In genomic region chr20:63241272-63241671, GRCh38 we compare ENCODE assay signal across 1 cellular context.
TF ChIP-seq lines count a peak whose summit lies in the region.

No MANE protein-coding gene starts in this region.

TF ChIP-seq in HepG2, 621 proteins besides CTCF, POLR2A, EP300 and RAD21 (continues in another document):
- TF ChIP-seq PPARG (CRISPR knock-in tag; conservative IDR thresholded peaks at IDR 0.05): peak; percentile 51; the same call in 1 of the 2 replicates
- TF ChIP-seq ZNF781 (CRISPR knock-in tag; IDR thresholded peaks at IDR 0.05; ENCODE audit: borderline replicate concordance, not compliant biosample characterization): no peak
- TF ChIP-seq SALL1 (CRISPR knock-in tag; IDR thresholded peaks at IDR 0.05): peak; percentile 56; the same call in 1 of the 2 replicates
- no peak for TF ChIP-seq MAFK (conservative IDR thresholded peaks at IDR 0.05 in 1 of 2, IDR thresholded peaks at IDR 0.05 in 1 of 2; ENCODE audit: low read length in 2 of 2)
- TF ChIP-seq HNF4A (CRISPR knock-in tag; IDR thresholded peaks at IDR 0.05): peak; percentile 85
- no peak for TF ChIP-seq ZNF615 (CRISPR knock-in tag; IDR thresholded peaks at IDR 0.05; ENCODE audit: borderline replicate concordance)
- peak; percentile 62 for TF ChIP-seq NR2F6 (IDR thresholded peaks at IDR 0.05)
- peak; percentile 62; the same call in 1 of the 2 replicates for TF ChIP-seq NR2F6 (CRISPR knock-in tag; IDR thresholded peaks at IDR 0.05)
- no peak for TF ChIP-seq ZBTB37 (CRISPR knock-in tag; IDR thresholded peaks at IDR 0.05)
- TF ChIP-seq BCL6 (CRISPR knock-in tag; IDR thresholded peaks at IDR 0.05): 0 out of 2 replicates have a peak, but pooled peaks have one; percentile 16
- TF ChIP-seq RXRA (CRISPR knock-in tag; IDR thresholded peaks at IDR 0.05): peak; percentile 75
- 0 out of 2 replicates have a peak, but pooled peaks have one; percentile 35 for TF ChIP-seq EZH2 (conservative IDR thresholded peaks at IDR 0.05; ENCODE audit: low read depth, low read length)
- TF ChIP-seq ZNF770 (CRISPR knock-in tag; IDR thresholded peaks at IDR 0.05): no peak
- TF ChIP-seq GMEB2 (CRISPR knock-in tag; IDR thresholded peaks at IDR 0.05; ENCODE audit: low read depth): no peak
- no peak for TF ChIP-seq TOPORS (CRISPR knock-in tag; IDR thresholded peaks at IDR 0.05)
- no peak for TF ChIP-seq ZGPAT (CRISPR knock-in tag; IDR thresholded peaks at IDR 0.05)
- no peak for TF ChIP-seq NFKBIZ (CRISPR knock-in tag; IDR thresholded peaks at IDR 0.05)
- TF ChIP-seq ELF3 (CRISPR knock-in tag; IDR thresholded peaks at IDR 0.05): no peak
- TF ChIP-seq ETV5 (CRISPR knock-in tag; IDR thresholded peaks at IDR 0.05; ENCODE audit: borderline replicate concordance): peak; percentile 23; the same call in 1 of the 2 replicates
- peak; percentile 41 for TF ChIP-seq ARID5B (CRISPR knock-in tag; IDR thresholded peaks at IDR 0.05)
- TF ChIP-seq ZBTB39 (CRISPR knock-in tag; IDR thresholded peaks at IDR 0.05): no peak
- no peak for TF ChIP-seq PBX2 (CRISPR knock-in tag; IDR thresholded peaks at IDR 0.05)
- no peak for TF ChIP-seq ZBTB2 (CRISPR knock-in tag; IDR thresholded peaks at IDR 0.05; ENCODE audit: low read depth)
- TF ChIP-seq IKZF5 (CRISPR knock-in tag; IDR thresholded peaks at IDR 0.05): no peak
- TF ChIP-seq ZHX2 (IDR thresholded peaks at IDR 0.05; ENCODE audit: low read depth): no peak
- no peak for TF ChIP-seq ZHX2 (CRISPR knock-in tag; IDR thresholded peaks at IDR 0.05; ENCODE audit: borderline replicate concordance)
- 0 out of 2 replicates have a peak, but pooled peaks have one; percentile 20 for TF ChIP-seq HDAC2 (CRISPR knock-in tag; IDR thresholded peaks at IDR 0.05)
- TF ChIP-seq ZNF737 (CRISPR knock-in tag; IDR thresholded peaks at IDR 0.05; ENCODE audit: borderline replicate concordance): no peak
- TF ChIP-seq SAP130 (CRISPR knock-in tag; IDR thresholded peaks at IDR 0.05; ENCODE audit: low read depth): peak; percentile 68
- no peak for TF ChIP-seq GFI1 (CRISPR knock-in tag; IDR thresholded peaks at IDR 0.05; ENCODE audit: borderline replicate concordance)
- no peak for TF ChIP-seq SOX6 (IDR thresholded peaks at IDR 0.05)
- peak; percentile 50 for TF ChIP-seq SOX6 (CRISPR knock-in tag; IDR thresholded peaks at IDR 0.05)
- TF ChIP-seq NPAS2 (CRISPR knock-in tag; IDR thresholded peaks at IDR 0.05; ENCODE audit: borderline replicate concordance): no peak
- no peak for TF ChIP-seq HNRNPLL (IDR thresholded peaks at IDR 0.05; ENCODE audit: low read depth, low read length, poor library complexity, severe bottlenecking)
